21 cellular contexts compared by ENCODE assay signal in the genomic region with DNA sequence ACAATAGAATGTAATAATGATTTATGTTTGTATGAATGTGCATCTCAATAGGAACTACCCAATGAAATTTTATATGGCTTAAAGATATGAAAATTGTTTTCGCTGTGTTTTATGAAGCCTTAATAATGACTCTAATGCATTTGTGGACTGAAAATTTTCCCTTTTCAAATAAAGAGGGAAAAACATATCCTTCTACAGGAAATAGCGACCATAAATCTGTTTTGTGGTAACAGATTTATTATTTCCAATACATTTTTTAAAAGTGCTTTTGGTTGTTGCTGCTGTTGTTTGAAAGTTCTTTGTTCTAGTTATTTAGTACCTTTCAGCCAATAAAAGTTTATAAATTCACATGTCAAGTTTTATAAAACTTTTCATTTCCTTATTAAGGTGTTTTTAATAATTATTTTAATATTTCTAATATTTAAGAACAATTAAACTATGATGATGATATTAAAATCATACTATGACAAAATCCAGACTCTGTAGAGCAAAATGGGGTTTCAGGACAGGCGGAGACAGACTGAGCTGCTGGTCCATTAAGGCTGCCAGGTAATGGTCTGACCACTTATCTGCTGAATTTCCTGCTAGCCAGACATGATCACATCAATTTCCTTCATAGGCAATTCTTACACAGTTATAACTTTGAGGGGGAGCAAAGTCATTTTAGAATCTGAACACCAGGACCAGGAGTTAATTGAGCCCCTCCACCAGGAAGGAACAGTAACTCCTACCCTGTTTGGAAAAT.
DNase-seq lines count a peak whose midpoint lies in the region; ATAC-seq, FAIRE-seq and TF ChIP-seq lines count a peak whose summit lies in the region.
"Had no signal": no experiment of that assay in that cellular context is flagged by ENCODE, and none has a peak within 500 bp of the region (broad histone marks: within the 10 kb centered on the region; RNA-seq: fewer than 3 reads in every experiment).

No MANE protein-coding gene starts in this region.

- no peak overlapping the region for H2AK9ac ChIP-seq in IMR-90 (replicated peaks; ENCODE audit: low read depth, low read length, poor library complexity)

- H4K8ac ChIP-seq in IMR-90 (ENCODE audit: low read depth in 2 of 2, low read length in 2 of 2), result no peak overlapping the region

- H3K23ac ChIP-seq in IMR-90 (ENCODE audit: low read depth, low read length), result no peak overlapping the region

- POLR2A ChIA-PET in A673 (lab: Charles Lee; ENCODE audit: low non-redundant PET), result no interaction called here
- POLR2A ChIA-PET in IMR-90 (lab: Charles Lee; ENCODE audit: unreplicated experiment), result no interaction called here

- WGBS in IMR-90 (ENCODE audit: extremely low coverage in 2 of 2, insufficient read length in 1 of 2), 2 experiments, result no CpG with 5 or more reads among the region's 3 CpGs
- WGBS in esophagus muscularis mucosa, result over 99% methylated on average over 3 of the region's 3 CpGs

- no peak overlapping the region for H2BK15ac ChIP-seq in IMR-90 (ENCODE audit: low read depth, low read length)

- H2AK5ac ChIP-seq in IMR-90 (ENCODE audit: low read depth, low read length), result 0 out of 2 replicates have a peak overlapping the region, but pooled peaks have one; percentile 26

- no peak overlapping the region for H4K5ac ChIP-seq in IMR-90 (ENCODE audit: low read depth, low read length)

- no peaks in the 10 kb centered on the region for H3K27me3 ChIP-seq in A673 (replicated peaks; ENCODE audit: insufficient read depth, low read depth, low read length, poor library complexity)
- H3K27me3 ChIP-seq in IMR-90 (ENCODE audit: control insufficient read depth, insufficient read depth, low read length), result no peaks in the 10 kb centered on the region
- no peaks in the 10 kb centered on the region for H3K27me3 ChIP-seq in esophagus muscularis mucosa

- H3K56ac ChIP-seq in IMR-90 (ENCODE audit: extremely low read depth, insufficient read depth, low read length), result no peak overlapping the region

- TF ChIP-seq POLR2A in IMR-90 (IDR thresholded peaks at IDR 0.05; ENCODE audit: low read depth, low read length) (no peak), esophagus muscularis mucosa (IDR thresholded peaks at IDR 0.05; ENCODE audit: low read depth) (no peak)

- no peak for ATAC-seq in IMR-90 (ENCODE audit: low read depth)
- ATAC-seq: A549, GM23338 had no signal

- TF ChIP-seq EP300 in esophagus muscularis mucosa (IDR thresholded peaks at IDR 0.05), result no peak

- BruUV-seq in A673 (replicated peaks; lab: Mats Ljungman, UMichigan) (no TSS peak), IMR-90 (replicated peaks; lab: Mats Ljungman, UMichigan) (no TSS peak)

- H3K9ac ChIP-seq in IMR-90 (ENCODE audit: low read depth, low read length), result no peak overlapping the region

- no peak overlapping the region for H3K4ac ChIP-seq in IMR-90 (ENCODE audit: low read depth, low read length)

- TF ChIP-seq CTCF in A673 (conservative IDR thresholded peaks at IDR 0.05; ENCODE audit: low read depth, low read length) (no peak), IMR-90 (conservative IDR thresholded peaks at IDR 0.05; ENCODE audit: low read depth, low read length) (no peak), esophagus muscularis mucosa (IDR thresholded peaks at IDR 0.05) (no peak)

- no peaks in the 10 kb centered on the region for H3K79me1 ChIP-seq in IMR-90 (ENCODE audit: low read depth in 1 of 2, low read length in 2 of 2)

- peak overlapping the region; percentile 70 for H3K27ac ChIP-seq in A673 (ENCODE audit: low read depth, low read length, poor library complexity, severe bottlenecking)
- H3K27ac ChIP-seq in IMR-90 (ENCODE audit: insufficient read depth, low read length), result no peak overlapping the region
- H3K27ac ChIP-seq in esophagus muscularis mucosa (replicated peaks in 1 of 4), result no peak overlapping the region
- H3K27ac ChIP-seq: A549 had no signal

- no peak overlapping the region for H4K91ac ChIP-seq in IMR-90 (ENCODE audit: insufficient read depth, low read depth, low read length)

- H3K36me3 ChIP-seq in A673 (ENCODE audit: insufficient read depth, low read length, poor library complexity, severe bottlenecking) (no peaks in the 10 kb centered on the region), IMR-90 (ENCODE audit: control insufficient read depth, insufficient read depth, low read length) (no peaks in the 10 kb centered on the region), esophagus muscularis mucosa (no peaks in the 10 kb centered on the region)

- intact Hi-C loops in A673 (cut with micrococcal nuclease; ENCODE audit: unreplicated experiment), result loop anchor here (2.0 kb wide), 1 partner anchor 33 kb away; no protein-coding TSS in a partner anchor
- intact Hi-C loops in IMR-90 (cut with micrococcal nuclease), result no loop called here
- intact Hi-C loops in esophagus muscularis mucosa (cut with DNase I), result no loop called here

- peaks cover 24% of the 10 kb centered on the region for H3K4me1 ChIP-seq in A673 (ENCODE audit: insufficient read depth, low read length, poor library complexity, severe bottlenecking)
- H3K4me1 ChIP-seq in IMR-90 (ENCODE audit: control insufficient read depth, insufficient read depth, low read length), result no peaks in the 10 kb centered on the region; the same call in 1 of the 2 replicates
- H3K4me1 ChIP-seq in esophagus muscularis mucosa, result peaks cover 0 to 10% (median 0%) of the 10 kb centered on the region in 4 donors

- no peak overlapping the region for H2BK120ac ChIP-seq in IMR-90 (ENCODE audit: low read depth, low read length)

- H2BK20ac ChIP-seq in IMR-90 (ENCODE audit: low read depth, low read length), result no peak overlapping the region

- in situ Hi-C loops in IMR-90 (cut with MboI; ENCODE audit: low sequenced_read_pairs), result loop anchor here (5.0 kb wide), 1 partner anchor 161 kb away; no protein-coding TSS in a partner anchor

- H4K20me1 ChIP-seq in IMR-90 (ENCODE audit: insufficient read depth, low read length), result no peaks in the 10 kb centered on the region

- no peak overlapping the region for H3K18ac ChIP-seq in IMR-90 (ENCODE audit: low read depth, low read length)

- no peak for FAIRE-seq in RCC 7860 (lab: Jason Lieb, UNC)
- FAIRE-seq: A549, GM12891, GM18507 had no signal

- no peak overlapping the region for H2BK5ac ChIP-seq in IMR-90 (ENCODE audit: low read depth, low read length, poor library complexity, severe bottlenecking)

- dilution Hi-C loops in IMR-90 (cut with HindIII; ENCODE audit: low sequenced_read_pairs, unreplicated experiment), result no loop called here

- H3K9me3 ChIP-seq in A673 (ENCODE audit: low read depth, low read length, poor library complexity, severe bottlenecking), result peaks cover 12% of the 10 kb centered on the region
- H3K9me3 ChIP-seq in IMR-90 (ENCODE audit: control insufficient read depth, insufficient read depth, low read length), result no peaks in the 10 kb centered on the region
- no peaks in the 10 kb centered on the region for H3K9me3 ChIP-seq in esophagus muscularis mucosa
- H3K9me3 ChIP-seq: A549 had no signal

- no peaks in the 10 kb centered on the region for H3K9me1 ChIP-seq in IMR-90 (ENCODE audit: insufficient read depth, low read length)

- H3K4me3 ChIP-seq in A673 (ENCODE audit: low read depth, low read length, poor library complexity, severe bottlenecking) (no peak overlapping the region), IMR-90 (ENCODE audit: insufficient read depth, low read depth, low read length) (no peak overlapping the region), esophagus muscularis mucosa (no peak overlapping the region)
- H3K4me3 ChIP-seq: A549, GM23338 had no signal

- TF ChIP-seq RAD21 in IMR-90 (IDR thresholded peaks at IDR 0.05; ENCODE audit: low read length), result no peak

- no peak overlapping the region for H3K14ac ChIP-seq in IMR-90 (replicated peaks; ENCODE audit: low read depth, low read length)

- H3K4me2 ChIP-seq in IMR-90 (ENCODE audit: low read depth, low read length), result no peak overlapping the region
- H3K4me2 ChIP-seq: A549, GM23338 had no signal

- CTCF ChIA-PET in A673 (lab: Charles Lee), result no interaction called here
- CTCF ChIA-PET in IMR-90 (lab: Yijun Ruan, JAX), result no interaction called here

- DNase-seq in A673 (ENCODE audit: low spot score) (peak; percentile 69), IMR-90 (no peak), dermis microvascular lymphatic vessel endothelial cell (ENCODE audit: low read depth in 2 of 2) (peak; percentile 46 to 59), left kidney (ENCODE audit: low read depth, low spot score) (peak; percentile 13), cerebellum (ENCODE audit: low spot score) (no peak), RCC 7860 (ENCODE audit: low spot score) (no peak), NCI-H1694 (lab: John Stamatoyannopoulos, UW) (no peak), esophagus muscularis mucosa (ENCODE audit: extremely low spot score) (no peak)
- DNase-seq: 8988T; C1 segment of cervical spinal cord; Calu3; CD4-positive, alpha-beta memory T cell; COR-L47; DMS79 treated with DMSO at 0.1 percent for 48 hours; GF-D8; H9; HFFc6 had no signal

- H2AFZ ChIP-seq in IMR-90 (replicated peaks; ENCODE audit: low read length, poor library complexity), result no peak overlapping the region
- H2AFZ ChIP-seq: GM23338 had no signal

TF ChIP-seq in IMR-90, 13 proteins besides CTCF, POLR2A, EP300 and RAD21 (continues in another document):
- TF ChIP-seq RFX5 (IDR thresholded peaks at IDR 0.05; ENCODE audit: low read depth, low read length) (no peak), FOS (IDR thresholded peaks at IDR 0.05; ENCODE audit: low read depth, low read length) (no peak), SMC3 (IDR thresholded peaks at IDR 0.05; ENCODE audit: low read depth, low read length) (no peak), CEBPB (IDR thresholded peaks at IDR 0.05; ENCODE audit: low read depth, low read length) (no peak), RCOR1 (IDR thresholded peaks at IDR 0.05; ENCODE audit: insufficient replicate concordance, low read length) (no peak), NFE2L2 (IDR thresholded peaks at IDR 0.05; ENCODE audit: low read depth, low read length) (no peak)
- TF ChIP-seq, protein P1, sequence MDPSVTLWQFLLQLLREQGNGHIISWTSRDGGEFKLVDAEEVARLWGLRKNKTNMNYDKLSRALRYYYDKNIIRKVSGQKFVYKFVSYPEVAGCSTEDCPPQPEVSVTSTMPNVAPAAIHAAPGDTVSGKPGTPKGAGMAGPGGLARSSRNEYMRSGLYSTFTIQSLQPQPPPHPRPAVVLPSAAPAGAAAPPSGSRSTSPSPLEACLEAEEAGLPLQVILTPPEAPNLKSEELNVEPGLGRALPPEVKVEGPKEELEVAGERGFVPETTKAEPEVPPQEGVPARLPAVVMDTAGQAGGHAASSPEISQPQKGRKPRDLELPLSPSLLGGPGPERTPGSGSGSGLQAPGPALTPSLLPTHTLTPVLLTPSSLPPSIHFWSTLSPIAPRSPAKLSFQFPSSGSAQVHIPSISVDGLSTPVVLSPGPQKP (IDR thresholded peaks at IDR 0.05; ENCODE audit: borderline replicate concordance, low read depth, low read length), result no peak
- TF ChIP-seq, protein P2, sequence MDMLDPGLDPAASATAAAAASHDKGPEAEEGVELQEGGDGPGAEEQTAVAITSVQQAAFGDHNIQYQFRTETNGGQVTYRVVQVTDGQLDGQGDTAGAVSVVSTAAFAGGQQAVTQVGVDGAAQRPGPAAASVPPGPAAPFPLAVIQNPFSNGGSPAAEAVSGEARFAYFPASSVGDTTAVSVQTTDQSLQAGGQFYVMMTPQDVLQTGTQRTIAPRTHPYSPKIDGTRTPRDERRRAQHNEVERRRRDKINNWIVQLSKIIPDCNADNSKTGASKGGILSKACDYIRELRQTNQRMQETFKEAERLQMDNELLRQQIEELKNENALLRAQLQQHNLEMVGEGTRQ (IDR thresholded peaks at IDR 0.05; ENCODE audit: low read depth, low read length), result no peak

Comparison
In these comparisons a context has a peak if more than half of its experiments do, and no peak if none do; other contexts are left out.
1. DNase-seq: peak in A673 (single experiment), dermis microvascular lymphatic vessel endothelial cell (2 of 2) and left kidney (single experiment); none in IMR-90 (single experiment), cerebellum (single experiment), RCC 7860 (single experiment), NCI-H1694 (single experiment) and esophagus muscularis mucosa (single experiment).